Comparison of ENCODE assay signal across 24 cellular contexts in genomic region chr17:55785181-55785580, GRCh38. TPM values are rescaled to one million over a fixed set of nuclear protein-coding genes. Genes with fewer than 3 reads are reported as not detected.
A peak's percentile ranks its signal among the peaks of the same experiment; 100 is the strongest.
DNase-seq lines count a peak whose midpoint lies in the region; ATAC-seq and TF ChIP-seq lines count a peak whose summit lies in the region.
"Had no signal": no experiment of that assay in that cellular context is flagged by ENCODE, and none has a peak within 500 bp of the region (broad histone marks: within the 10 kb centered on the region; RNA-seq: fewer than 3 reads in every experiment).

No MANE protein-coding gene starts in this region.

- H3K27ac ChIP-seq in WERI-Rb-1 (no peak overlapping the region), psoas muscle (peak overlapping the region; percentile 80), dorsolateral prefrontal cortex (no peak overlapping the region)
- H3K27ac ChIP-seq: SJSA1 had no signal

- no peaks in the 10 kb centered on the region for H3K27me3 ChIP-seq in WERI-Rb-1 (ENCODE audit: insufficient read depth, low read depth, severe bottlenecking)
- no peaks in the 10 kb centered on the region for H3K27me3 ChIP-seq in psoas muscle (ENCODE audit: insufficient read depth in 3 of 3, low read length in 2 of 3)
- H3K27me3 ChIP-seq in dorsolateral prefrontal cortex = peaks cover 0 to 3% (median 0%) of the 10 kb centered on the region in 45 donors
- H3K27me3 ChIP-seq: MG63, SJSA1 had no signal

- no peak overlapping the region for H3K4me3 ChIP-seq in WERI-Rb-1 (ENCODE audit: low read depth, low read length)
- no peak overlapping the region for H3K4me3 ChIP-seq in psoas muscle
- H3K4me3 ChIP-seq in dorsolateral prefrontal cortex = no peak overlapping the region
- H3K4me3 ChIP-seq: GM23338, MG63, SJSA1 had no signal

- ATAC-seq in psoas muscle = no peak
- no peak for ATAC-seq in HG02798 (IDR thresholded peaks at IDR 0.05; ENCODE audit: poor library complexity, unreplicated experiment)
- ATAC-seq in GM18870 (IDR thresholded peaks at IDR 0.05; ENCODE audit: unreplicated experiment) = no peak
- ATAC-seq: GM23338 had no signal

- peaks cover 26% of the 10 kb centered on the region for H3K4me1 ChIP-seq in psoas muscle
- H3K4me1 ChIP-seq: SJSA1 had no signal

- WGBS in psoas muscle, 3 donors = 39 to 70% (median 41%) methylated on average over 1 of the region's 1 CpG

- DNase-seq in OCI-M1 (lab: John Stamatoyannopoulos, UW) (peak; percentile 48), WERI-Rb-1 (peak; percentile 67), psoas muscle (no peak), dorsolateral prefrontal cortex (no peak)
- DNase-seq in stimulated activated naive CD4-positive, alpha-beta T cell treated with Interleukin-2 at 50 U/mL for 16 hours (lab: John Stamatoyannopoulos, UW) = no peak
- DNase-seq: Calu3; DMS79 treated with DMSO at 0.1 percent for 48 hours; H9; KG1; MG63; NCI-H1105 treated with DMSO at 0.1 percent for 48 hours; NCI-H146; NCI-H1930; NCI-H2107; NCI-H446; NCI-H524 treated with DMSO at 0.1 percent for 48 hours; NCI-H82; NK-92 treated with Interleukin-12 subunit alpha and Interleukin-12 subunit beta, amount 100 ng/mL, for 24 hours; Right ventricle myocardium superior; RPMI8226 had no signal

- H3K36me3 ChIP-seq in WERI-Rb-1 (no peaks in the 10 kb centered on the region), psoas muscle (ENCODE audit: insufficient read depth in 1 of 2, low read depth in 1 of 2) (no peaks in the 10 kb centered on the region)
- H3K36me3 ChIP-seq: MG63, SJSA1 had no signal

- H3K9me3 ChIP-seq in WERI-Rb-1 (ENCODE audit: severe bottlenecking) = no peaks in the 10 kb centered on the region
- no peaks in the 10 kb centered on the region for H3K9me3 ChIP-seq in psoas muscle
- H3K9me3 ChIP-seq: MG63, SJSA1 had no signal

- intact Hi-C loops in psoas muscle (cut with DNase I) (no loop called here), dorsolateral prefrontal cortex (cut with DNase I) (no loop called here)

- TF ChIP-seq CTCF in WERI-Rb-1 (IDR thresholded peaks at IDR 0.05; ENCODE audit: low read depth, low read length) = no peak
- TF ChIP-seq CTCF in psoas muscle (IDR thresholded peaks at IDR 0.05) = no peak
- TF ChIP-seq CTCF in dorsolateral prefrontal cortex (IDR thresholded peaks at IDR 0.05 in 54 of 56, conservative IDR thresholded peaks at IDR 0.05 in 2 of 56; ENCODE audit: low read depth in 1 of 56, partially characterized antibody in 56 of 56) = no peak

RNA-seq across cellular contexts. Expression of gene PCTP, which starts 34.3 kb away (rescaled TPM):
- total RNA-seq in psoas muscle (10 to 100 TPM in 3 of 4 donors, 1 to 10 TPM in 1; 9.7 to 24.8 (median 12.2) TPM), dorsolateral prefrontal cortex (10 to 100 TPM in 69 of 120 experiments, 1 to 10 TPM in 51; 4.9 to 17.1 (median 10.4) TPM)
- polyA plus RNA-seq in psoas muscle = 10 to 100 TPM; 14.7 to 19.4 (median 14.9) TPM

Comparison
In these comparisons a context has a peak if more than half of its experiments do, and no peak if none do; other contexts are left out.
1. DNase-seq: peak in OCI-M1 (single experiment) and WERI-Rb-1 (single experiment); none in psoas muscle (0 of 2), dorsolateral prefrontal cortex (0 of 10) and stimulated activated naive CD4-positive, alpha-beta T cell treated with Interleukin-2 at 50 U/mL for 16 hours (single experiment).